ENCODE assay signal across 9 cellular contexts in genomic region chr2:47401789-47402554, GRCh38. TPM values are rescaled to one million over a fixed set of nuclear protein-coding genes. Genes with fewer than 3 reads are reported as not detected.
DNase-seq lines count a peak whose midpoint lies in the region; TF ChIP-seq lines count a peak whose summit lies in the region.
"Had no signal": no experiment of that assay in that cellular context is flagged by ENCODE, and none has a peak within 500 bp of the region (broad histone marks: within the 10 kb centered on the region; RNA-seq: fewer than 3 reads in every experiment).

No MANE protein-coding gene starts in this region.

- H3K27me3 ChIP-seq in mammary epithelial cell (ENCODE audit: insufficient read depth, low read length), result no peaks in the 10 kb centered on the region
- no peaks in the 10 kb centered on the region for H3K27me3 ChIP-seq in muscle layer of colon (ENCODE audit: control insufficient read depth in 1 of 2, insufficient read depth in 2 of 2, low read length in 2 of 2)

- H3K9ac ChIP-seq in mammary epithelial cell (ENCODE audit: insufficient read depth, low read length) (peak overlapping the region; percentile 22), muscle layer of colon (ENCODE audit: low read length) (peak overlapping the region; percentile 71)

- H3K4me3 ChIP-seq in AG09309 (ENCODE audit: control insufficient read depth, low read depth, low read length) (peak overlapping the region; percentile 84), mammary epithelial cell (replicated peaks in 1 of 3; ENCODE audit: insufficient read depth in 1 of 3, low read depth in 2 of 3, low read length in 3 of 3) (peak overlapping the region; percentile 69 to 97 (median 69)), muscle layer of colon (ENCODE audit: low read depth in 1 of 2, low read length in 2 of 2) (peak overlapping the region; percentile 77 to 98)

- H2AFZ ChIP-seq in mammary epithelial cell (ENCODE audit: low read depth, low read length), result peak overlapping the region; percentile 91

- CTCF ChIA-PET in mammary epithelial cell (lab: Charles Lee; ENCODE audit: low non-redundant PET) (interaction anchor here (1.0 kb wide), 1 partner anchor 705 kb away, joined by 6 read pairs; no protein-coding TSS in a partner anchor), GM10248 (lab: Yijun Ruan, JAX) (interaction anchor here (1.3 to 4.0 kb wide), 5 partner anchors 10 to 366 kb away, joined by 5 to 26 read pairs (median 8); no protein-coding TSS in a partner anchor)

- POLR2A ChIA-PET in GM10248 (lab: Yijun Ruan, JAX), result interaction anchor here (0.6 kb wide), 2 partner anchors 19 to 1064 kb away, joined by 3 to 6 read pairs; no protein-coding TSS in a partner anchor

- peak overlapping the region; percentile 82 for H3K4me2 ChIP-seq in mammary epithelial cell (ENCODE audit: insufficient read depth, low read depth, low read length)

- no peaks in the 10 kb centered on the region for H4K20me1 ChIP-seq in mammary epithelial cell (ENCODE audit: insufficient read depth, low read length)

- 66% methylated on average over 28 of the region's 36 CpGs for WGBS in mammary epithelial cell (ENCODE audit: low coverage, missing lambda C conversion rate)

- peak overlapping the region; percentile 85 for H3K27ac ChIP-seq in KOPT-K1 (ENCODE audit: low read depth, low read length, poor library complexity, severe bottlenecking)
- no peak overlapping the region for H3K27ac ChIP-seq in mammary epithelial cell (ENCODE audit: insufficient read depth, low read depth, low read length)
- peak overlapping the region; percentile 8 for H3K27ac ChIP-seq in muscle layer of colon (ENCODE audit: low read depth, low read length)

- dilution Hi-C loops in mammary epithelial cell (cut with HindIII; ENCODE audit: low sequenced_read_pairs), result no loop called here

- in situ Hi-C loops in mammary epithelial cell (cut with MboI; ENCODE audit: low sequenced_read_pairs in 2 of 2), result no loop called here

- BruUV-seq in mammary epithelial cell (replicated peaks; lab: Mats Ljungman, UMichigan), result no TSS peak

- peaks cover 13% of the 10 kb centered on the region for H3K4me1 ChIP-seq in mammary epithelial cell (ENCODE audit: insufficient read depth, low read length)
- peaks cover 9% of the 10 kb centered on the region for H3K4me1 ChIP-seq in muscle layer of colon (ENCODE audit: insufficient read depth, low read length)

- TF ChIP-seq CTCF in AG09309 (IDR thresholded peaks at IDR 0.05; ENCODE audit: control insufficient read depth, insufficient read depth, low read depth, low read length, missing control alignments) (no peak), mammary epithelial cell (conservative IDR thresholded peaks at IDR 0.05 in 1 of 2, IDR thresholded peaks at IDR 0.05 in 1 of 2; ENCODE audit: extremely low read depth in 1 of 2, insufficient read depth in 1 of 2, low read depth in 1 of 2, low read length in 2 of 2) (no peak), GM10248 (IDR thresholded peaks at IDR 0.05; ENCODE audit: control extremely low read depth, extremely low read depth, low read depth, missing control alignments) (no peak)

- H3K79me2 ChIP-seq in mammary epithelial cell (ENCODE audit: insufficient read depth, low read length), result peaks cover 35% of the 10 kb centered on the region

- intact Hi-C loops in mammary epithelial cell (cut with micrococcal nuclease), result no loop called here

- peaks cover 9% of the 10 kb centered on the region for H3K9me3 ChIP-seq in KOPT-K1 (ENCODE audit: insufficient read depth, low read length, poor library complexity, severe bottlenecking)
- no peaks in the 10 kb centered on the region for H3K9me3 ChIP-seq in mammary epithelial cell (replicated peaks; ENCODE audit: insufficient read depth, low read length)
- no peaks in the 10 kb centered on the region for H3K9me3 ChIP-seq in muscle layer of colon (ENCODE audit: low read length)

- H3K36me3 ChIP-seq in KOPT-K1 (ENCODE audit: insufficient read depth, low read length) (peaks cover 24% of the 10 kb centered on the region), mammary epithelial cell (ENCODE audit: insufficient read depth, low read length) (no peaks in the 10 kb centered on the region), muscle layer of colon (ENCODE audit: insufficient read depth, low read length) (no peaks in the 10 kb centered on the region)

- DNase-seq in AG09309 (ENCODE audit: low read depth), result no peak
- no peak for DNase-seq in mammary epithelial cell
- no peak for DNase-seq in GM10248 (ENCODE audit: extremely low spot score)
- DNase-seq in NCI-H146 (lab: John Stamatoyannopoulos, UW), result no peak
- no peak for DNase-seq in CD1c-positive myeloid dendritic cell (ENCODE audit: extremely low spot score)
- DNase-seq in iPS-NIHi7 (ENCODE audit: extremely low spot score), result no peak

RNA-seq across cellular contexts. Expression of gene MSH2, which starts 1.0 kb away (rescaled TPM):
- total RNA-seq in mammary epithelial cell, result 10 to 100 TPM; 14.7 to 21.5 TPM
- 18.8 TPM for polyA plus RNA-seq in mammary epithelial cell
- polyA minus RNA-seq in mammary epithelial cell, result 10.0 TPM

RNA-seq across cellular contexts. Expression of gene EPCAM, which starts 32.9 kb away (rescaled TPM):
- total RNA-seq in mammary epithelial cell, result 10 to 100 TPM in 1 of 2 donors, 1 to 10 TPM in 1; 4.0 to 18.2 TPM
- 16.8 TPM for polyA plus RNA-seq in mammary epithelial cell
- 34.4 TPM for polyA minus RNA-seq in mammary epithelial cell
- total RNA-seq: SK-MEL-5 had no signal
